ENCODE assay signal across 10 cellular contexts in the genomic region with DNA sequence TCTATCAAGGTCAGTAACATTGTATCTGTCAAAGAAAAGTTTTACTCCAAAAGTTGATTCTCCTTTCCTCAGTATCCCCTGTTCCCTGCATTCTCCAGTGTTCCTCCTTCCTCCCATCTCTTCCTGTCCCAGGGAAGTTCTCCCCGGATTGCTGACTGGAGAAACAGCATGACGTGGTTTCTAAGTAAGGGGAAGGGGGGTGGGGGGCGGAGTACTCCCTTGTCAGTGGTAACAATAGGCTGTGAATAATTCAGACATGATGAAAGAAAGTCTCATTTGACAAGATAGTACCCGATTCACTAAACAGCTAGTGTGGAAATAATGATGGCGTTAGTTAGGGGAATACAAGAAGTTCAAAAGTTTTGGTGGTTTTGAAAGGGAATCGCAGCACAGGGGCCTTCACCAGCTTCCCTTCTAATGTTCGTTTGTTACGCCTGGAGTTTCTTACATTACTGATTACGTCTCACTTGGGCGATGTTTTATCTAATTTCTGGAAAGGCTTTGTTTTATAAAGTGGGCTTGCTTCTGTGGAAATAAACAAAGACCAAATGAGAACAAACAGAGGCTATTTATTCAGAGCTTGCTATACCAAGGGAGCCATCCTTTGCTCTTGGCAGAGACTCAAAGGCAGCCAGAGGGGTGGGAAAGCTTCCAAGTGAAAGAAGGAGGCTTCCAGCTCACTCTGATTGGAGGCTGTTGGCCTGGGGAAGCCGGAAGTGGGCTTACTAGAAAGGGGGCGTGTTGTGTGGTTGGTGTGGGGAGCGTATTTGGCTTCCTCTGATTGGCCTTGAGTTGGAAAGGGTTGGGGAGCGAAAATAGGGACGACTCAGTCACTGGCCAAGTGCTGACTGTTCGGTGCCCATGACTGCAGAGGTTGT.
DNase-seq lines count a peak whose midpoint lies in the region; ATAC-seq and TF ChIP-seq lines count a peak whose summit lies in the region.
"Had no signal": no experiment of that assay in that cellular context is flagged by ENCODE, and none has a peak within 500 bp of the region (broad histone marks: within the 10 kb centered on the region; RNA-seq: fewer than 3 reads in every experiment).

No MANE protein-coding gene starts in this region.

- WGBS in lung, 2 donors = 50 to 71% methylated on average over 16 of the region's 16 CpGs

- H3K36me3 ChIP-seq in brain microvascular endothelial cell (replicated peaks) (no peaks in the 10 kb centered on the region), lung (ENCODE audit: control insufficient read depth in 2 of 2, insufficient read depth in 2 of 2, low read length in 2 of 2) (no peaks in the 10 kb centered on the region)
- H3K36me3 ChIP-seq in naive thymus-derived CD4-positive, alpha-beta T cell (ENCODE audit: control insufficient read depth in 2 of 3, insufficient read depth in 3 of 3, low read length in 3 of 3) = no peaks in the 10 kb centered on the region

- peaks cover 0 to 4% (median 0%) of the 10 kb centered on the region in 5 donors for H3K27me3 Mint-ChIP-seq in naive thymus-derived CD4-positive, alpha-beta T cell
- H3K27me3 Mint-ChIP-seq: activated naive CD4-positive, alpha-beta T cell treated with anti-CD3 and anti-CD28 coated beads, Interleukin-2, amount 10 ng/mL, durations not matched to agents 7 days and 5 days; B cell had no signal

- H3K9me3 Mint-ChIP-seq in activated naive CD4-positive, alpha-beta T cell treated with anti-CD3 and anti-CD28 coated beads, Interleukin-2, amount 50 U/mL, for 72 hours = no peaks in the 10 kb centered on the region
- H3K9me3 Mint-ChIP-seq in naive thymus-derived CD4-positive, alpha-beta T cell = peaks cover 0 to 2% (median 0%) of the 10 kb centered on the region in 11 donors
- H3K9me3 Mint-ChIP-seq: activated naive CD4-positive, alpha-beta T cell treated with anti-CD3 and anti-CD28 coated beads, Interleukin-2, amount 10 ng/mL, durations not matched to agents 7 days and 5 days had no signal

- in situ Hi-C loops in brain microvascular endothelial cell (cut with HindIII; ENCODE audit: low pct_ligation_motif_present, low sequenced_read_pairs) = no loop called here

- H3K4me3 Mint-ChIP-seq in naive thymus-derived CD4-positive, alpha-beta T cell = no peak overlapping the region
- H3K4me3 Mint-ChIP-seq: activated naive CD4-positive, alpha-beta T cell treated with anti-CD3 and anti-CD28 coated beads, Interleukin-2, amount 10 ng/mL, durations not matched to agents 7 days and 5 days; B cell had no signal

- peak; percentile 30 for ATAC-seq in lung (ENCODE audit: insufficient read depth, low FRiP score)
- ATAC-seq in activated naive CD4-positive, alpha-beta T cell treated with anti-CD3 and anti-CD28 coated beads, Interleukin-2, amount 50 U/mL, for 72 hours = no peak
- no peak for ATAC-seq in naive thymus-derived CD4-positive, alpha-beta T cell

- POLR2A ChIA-PET in AG04450 (lab: Yijun Ruan, JAX) = no interaction called here
- POLR2A ChIA-PET in naive thymus-derived CD4-positive, alpha-beta T cell (lab: Charles Lee) = no interaction called here
- POLR2A ChIA-PET in HEK293T (lab: Yijun Ruan, JAX) = no interaction called here

- H3K4me3 ChIP-seq in AG04450 (ENCODE audit: low read depth, low read length) (no peak overlapping the region), brain microvascular endothelial cell (ENCODE audit: low read depth, low read length) (peak overlapping the region; percentile 33), lung (no peak overlapping the region)
- no peak overlapping the region for H3K4me3 ChIP-seq in naive thymus-derived CD4-positive, alpha-beta T cell (ENCODE audit: low read length)

- TF ChIP-seq CTCF in AG04450 (IDR thresholded peaks at IDR 0.05; ENCODE audit: low read depth, low read length) (no peak), brain microvascular endothelial cell (IDR thresholded peaks at IDR 0.05; ENCODE audit: low read depth, low read length, missing control alignments) (no peak), lung (IDR thresholded peaks at IDR 0.05; ENCODE audit: control extremely low read depth, extremely low read depth) (no peak)

- H3K27ac Mint-ChIP-seq in activated naive CD4-positive, alpha-beta T cell treated with anti-CD3 and anti-CD28 coated beads, Interleukin-2, amount 50 U/mL, for 72 hours = no peak overlapping the region
- no peak overlapping the region for H3K27ac Mint-ChIP-seq in naive thymus-derived CD4-positive, alpha-beta T cell
- H3K27ac Mint-ChIP-seq: activated naive CD4-positive, alpha-beta T cell treated with anti-CD3 and anti-CD28 coated beads, Interleukin-2, amount 10 ng/mL, durations not matched to agents 7 days and 5 days; B cell had no signal

- H3K27me3 ChIP-seq in AG04450 (ENCODE audit: control insufficient read depth, insufficient read depth, low read length) = no peaks in the 10 kb centered on the region
- H3K27me3 ChIP-seq in brain microvascular endothelial cell (replicated peaks) = no peaks in the 10 kb centered on the region
- H3K27me3 ChIP-seq in lung (ENCODE audit: control insufficient read depth, insufficient read depth) = no peaks in the 10 kb centered on the region
- no peaks in the 10 kb centered on the region for H3K27me3 ChIP-seq in naive thymus-derived CD4-positive, alpha-beta T cell (ENCODE audit: control insufficient read depth in 2 of 2, insufficient read depth in 2 of 2, low read length in 2 of 2)

- peaks cover 0 to 2% of the 10 kb centered on the region in 2 donors for H3K4me1 ChIP-seq in lung (ENCODE audit: control insufficient read depth in 2 of 2, insufficient read depth in 2 of 2, low read length in 2 of 2)
- no peaks in the 10 kb centered on the region for H3K4me1 ChIP-seq in naive thymus-derived CD4-positive, alpha-beta T cell (ENCODE audit: control insufficient read depth in 2 of 2, insufficient read depth in 2 of 2, low read length in 2 of 2)

- H3K36me3 Mint-ChIP-seq in activated naive CD4-positive, alpha-beta T cell treated with anti-CD3 and anti-CD28 coated beads, Interleukin-2, amount 50 U/mL, for 72 hours = no peaks in the 10 kb centered on the region
- H3K36me3 Mint-ChIP-seq in naive thymus-derived CD4-positive, alpha-beta T cell = peaks cover 0 to 5% (median 0%) of the 10 kb centered on the region in 5 donors
- H3K36me3 Mint-ChIP-seq: activated naive CD4-positive, alpha-beta T cell treated with anti-CD3 and anti-CD28 coated beads, Interleukin-2, amount 10 ng/mL, durations not matched to agents 7 days and 5 days had no signal

- H3K4me1 Mint-ChIP-seq in naive thymus-derived CD4-positive, alpha-beta T cell = no peaks in the 10 kb centered on the region
- H3K4me1 Mint-ChIP-seq: activated naive CD4-positive, alpha-beta T cell treated with anti-CD3 and anti-CD28 coated beads, Interleukin-2, amount 10 ng/mL, durations not matched to agents 7 days and 5 days had no signal

- H3K9me3 ChIP-seq in AG04450 (ENCODE audit: control insufficient read depth, insufficient read depth, low read length) (peaks cover 4% of the 10 kb centered on the region; the same call in 1 of the 2 replicates), lung (ENCODE audit: control insufficient read depth in 2 of 2, insufficient read depth in 1 of 2, low read length in 1 of 2) (peaks cover 0 to 3% of the 10 kb centered on the region in 2 donors)
- H3K9me3 ChIP-seq in naive thymus-derived CD4-positive, alpha-beta T cell (ENCODE audit: control insufficient read depth in 2 of 3, low read length in 3 of 3) = no peaks in the 10 kb centered on the region

- H3K27ac ChIP-seq in AG04450 (ENCODE audit: low read depth, low read length) (no peak overlapping the region), brain microvascular endothelial cell (no peak overlapping the region), lung (ENCODE audit: low read depth in 1 of 2, low read length in 1 of 2) (peak overlapping the region in 1 of 2 donors; percentile 47)
- no peak overlapping the region for H3K27ac ChIP-seq in naive thymus-derived CD4-positive, alpha-beta T cell (ENCODE audit: low read depth, low read length)

- DNase-seq in AG04450 (ENCODE audit: low read depth, low spot score) = peak; percentile 6
- peak; percentile 96 to 98 for DNase-seq in NCI-H2081 (lab: John Stamatoyannopoulos, UW)
- peak; percentile 20 for DNase-seq in brain microvascular endothelial cell
- DNase-seq in lung (ENCODE audit: low spot score) = peak; percentile 45
- DNase-seq in activated naive CD4-positive, alpha-beta T cell treated with anti-CD3 and anti-CD28 coated beads, Interleukin-2, amount 50 U/mL, for 72 hours (ENCODE audit: low spot score in 2 of 2) = no peak
- no peak for DNase-seq in activated CD8-positive, alpha-beta memory T cell treated with anti-CD3 and anti-CD28 coated beads, Interleukin-2, amount 50 U/mL, for 48 hours
- DNase-seq in naive thymus-derived CD4-positive, alpha-beta T cell = no peak
- DNase-seq in HEK293T (ENCODE audit: extremely low spot score) = no peak
- DNase-seq: activated naive CD4-positive, alpha-beta T cell treated with anti-CD3 and anti-CD28 coated beads, Interleukin-2, amount 10 ng/mL, durations not matched to agents 7 days and 5 days had no signal

- intact Hi-C loops in naive thymus-derived CD4-positive, alpha-beta T cell (cut with micrococcal nuclease) = no loop called here

- CTCF ChIA-PET in AG04450 (lab: Charles Lee) = no interaction called here
- CTCF ChIA-PET in naive thymus-derived CD4-positive, alpha-beta T cell (lab: Charles Lee) = no interaction called here
- CTCF ChIA-PET in HEK293T (lab: Yijun Ruan, JAX) = no interaction called here

TF ChIP-seq in HEK293T, 16 proteins besides CTCF, POLR2A, EP300 and RAD21:
- no peak for TF ChIP-seq ARNT (IDR thresholded peaks at IDR 0.05)
- no peak for TF ChIP-seq TARDBP (IDR thresholded peaks at IDR 0.05)
- no peak for TF ChIP-seq L3MBTL2 (conservative IDR thresholded peaks at IDR 0.05)
- TF ChIP-seq FOXM1 (IDR thresholded peaks at IDR 0.05; ENCODE audit: borderline replicate concordance) = no peak
- no peak for TF ChIP-seq SP1 (IDR thresholded peaks at IDR 0.05)

Comparison
In these comparisons a context has a peak if more than half of its experiments do, and no peak if none do; other contexts are left out.
1. DNase-seq: peak in AG04450 (single experiment), NCI-H2081 (2 of 2), brain microvascular endothelial cell (single experiment) and lung (single experiment); none in activated naive CD4-positive, alpha-beta T cell treated with anti-CD3 and anti-CD28 coated beads, Interleukin-2, amount 50 U/mL, for 72 hours (0 of 2), activated CD8-positive, alpha-beta memory T cell treated with anti-CD3 and anti-CD28 coated beads, Interleukin-2, amount 50 U/mL, for 48 hours (single experiment), naive thymus-derived CD4-positive, alpha-beta T cell (0 of 9) and HEK293T (single experiment).